ENCODE assay signal across 8 cellular contexts in the genomic region with DNA sequence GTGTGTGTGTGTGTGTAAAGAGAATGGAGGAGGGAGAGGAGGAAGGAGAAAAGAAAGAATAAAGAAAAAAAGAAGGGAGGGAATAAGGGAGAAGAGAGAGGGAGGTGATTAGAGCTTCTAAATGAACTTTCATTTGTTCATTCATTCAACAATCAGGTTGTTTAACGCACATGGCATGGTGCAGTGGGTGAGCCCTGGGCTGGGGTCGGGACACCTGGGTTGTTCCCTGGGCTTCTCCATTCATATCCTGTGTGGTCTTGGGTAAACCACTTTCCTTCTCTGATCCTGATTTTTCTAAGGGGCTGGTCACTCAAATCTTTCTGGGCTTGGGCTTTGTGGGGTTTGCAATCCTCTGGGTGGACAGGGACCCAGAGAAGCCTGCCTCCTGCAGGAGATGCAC. TPM values are rescaled to one million over a fixed set of nuclear protein-coding genes. Genes with fewer than 3 reads are reported as not detected.
"Had no signal": no experiment of that assay in that cellular context is flagged by ENCODE, and none has a peak within 500 bp of the region (broad histone marks: within the 10 kb centered on the region; RNA-seq: fewer than 3 reads in every experiment).

No MANE protein-coding gene starts in this region.

- H3K4me1 ChIP-seq: HAP-1 had no signal

- H3K4me3 Mint-ChIP-seq: HFFc6, IgD-negative memory B cell had no signal

- H3K4me3 ChIP-seq: GM23248, HAP-1 had no signal

- H3K36me3 ChIP-seq: HAP-1 had no signal

- FAIRE-seq: HepG2 had no signal

- H3K36me3 Mint-ChIP-seq: IgD-negative memory B cell had no signal

- H3K27ac Mint-ChIP-seq: HFFc6 had no signal

- DNase-seq: GM23248, GOT3, H7, HFFc6 had no signal

- H3K27ac ChIP-seq: GM23248, HL-60 had no signal

- H3K9me3 ChIP-seq: HAP-1 had no signal

- H3K9me3 Mint-ChIP-seq: HFFc6, IgD-negative memory B cell had no signal

RNA-seq across cellular contexts. Expression of a gene that starts 47.9 kb away (rescaled TPM):
- total RNA-seq: HepG2 had no signal
